In the genomic region with DNA sequence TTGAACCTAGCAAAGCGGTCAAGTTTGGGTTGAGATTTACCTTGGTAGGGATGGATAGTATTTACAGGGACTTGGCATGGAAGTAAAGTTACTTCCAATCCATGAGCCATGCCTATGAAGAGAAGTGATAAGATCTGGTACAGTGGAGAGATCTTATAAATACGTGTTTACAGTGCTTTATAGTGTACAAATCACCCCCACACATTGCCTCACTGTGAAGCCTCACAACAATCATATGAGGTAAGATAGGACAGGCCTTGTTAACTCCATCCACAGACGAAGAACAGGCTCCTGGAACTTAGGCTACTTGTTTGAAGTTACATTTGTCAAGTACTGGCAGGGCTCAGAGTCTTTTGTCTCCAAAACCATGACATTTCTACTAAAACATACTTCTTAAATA, we compare ENCODE assay signal across 28 cellular contexts.
"Had no signal": no experiment of that assay in that cellular context is flagged by ENCODE, and none has a peak within 500 bp of the region (broad histone marks: within the 10 kb centered on the region; RNA-seq: fewer than 3 reads in every experiment).

No MANE protein-coding gene starts in this region.

- H3K27me3 Mint-ChIP-seq: progenitor cell of endocrine pancreas; stimulated activated naive B cell treated with anti-CD40 and anti-IgM and Interleukin-4, amounts not matched to agents 10 μg/mL and 1 μg/mL and 100 μg/mL, for 72 hours; stimulated activated naive CD8-positive, alpha-beta T cell treated with anti-CD3 and anti-CD28 coated beads, Interleukin-15, Interleukin-2, amounts not matched to agents 100 ng/mL and 50 ng/mL, for 24 hours had no signal

- H3K4me1 ChIP-seq: neural progenitor cell, parathyroid adenoma, psoas muscle, right lobe of liver, sigmoid colon, stomach, thyroid gland, tibial nerve, upper lobe of left lung, vagina had no signal

- H3K79me2 ChIP-seq: parathyroid adenoma had no signal

- H3K4me3 Mint-ChIP-seq: natural killer cell; nephron; neural progenitor cell; stimulated activated effector memory CD8-positive, alpha-beta T cell treated with anti-CD3 and anti-CD28 coated beads, Interleukin-12 subunit alpha, Interleukin-12 subunit beta, amount 100 ng/mL, for 72 hours; stimulated activated naive B cell treated with anti-CD40 and anti-IgM and Interleukin-4, amounts not matched to agents 10 μg/mL and 1 μg/mL and 100 μg/mL, for 72 hours; stimulated activated naive CD8-positive, alpha-beta T cell treated with anti-CD3 and anti-CD28 coated beads, Interleukin-15, Interleukin-2, amounts not matched to agents 100 ng/mL and 50 ng/mL, for 24 hours had no signal

- H3K9me3 Mint-ChIP-seq: neural progenitor cell; stimulated activated naive CD8-positive, alpha-beta T cell treated with anti-CD3 and anti-CD28 coated beads, Interleukin-15, Interleukin-2, amounts not matched to agents 100 ng/mL and 50 ng/mL, for 24 hours had no signal

- H3K36me3 Mint-ChIP-seq: natural killer cell; neural progenitor cell; stimulated activated effector memory CD8-positive, alpha-beta T cell treated with anti-CD3 and anti-CD28 coated beads, Interleukin-12 subunit alpha, Interleukin-12 subunit beta, amount 100 ng/mL, for 72 hours had no signal

- ATAC-seq: natural killer cell; psoas muscle; right cardiac atrium; right lobe of liver; stimulated activated effector memory CD8-positive, alpha-beta T cell treated with anti-CD3 and anti-CD28 coated beads, Interleukin-12 subunit alpha, Interleukin-12 subunit beta, amount 100 ng/mL, for 72 hours; stimulated activated naive B cell treated with anti-CD40 and anti-IgM and Interleukin-4, amounts not matched to agents 10 μg/mL and 1 μg/mL and 100 μg/mL, for 72 hours had no signal

- H3K27ac ChIP-seq: neural progenitor cell, ovary, parathyroid adenoma, psoas muscle, right lobe of liver, sigmoid colon, stomach, thoracic aorta, thyroid gland, tibial nerve, upper lobe of left lung, vagina had no signal

- H2AFZ ChIP-seq: neural progenitor cell, parathyroid adenoma had no signal

- H3K27ac Mint-ChIP-seq: natural killer cell; nephron; neural progenitor cell; progenitor cell of endocrine pancreas; stimulated activated effector memory CD8-positive, alpha-beta T cell treated with anti-CD3 and anti-CD28 coated beads, Interleukin-12 subunit alpha, Interleukin-12 subunit beta, amount 100 ng/mL, for 72 hours; stimulated activated naive B cell treated with anti-CD40 and anti-IgM and Interleukin-4, amounts not matched to agents 10 μg/mL and 1 μg/mL and 100 μg/mL, for 72 hours; stimulated activated naive CD8-positive, alpha-beta T cell treated with anti-CD3 and anti-CD28 coated beads, Interleukin-15, Interleukin-2, amounts not matched to agents 100 ng/mL and 50 ng/mL, for 24 hours had no signal

- DNase-seq: natural killer cell; occipital lobe; ovary; posterior cingulate gyrus; psoas muscle; right cardiac atrium; right lobe of liver; sigmoid colon; small intestine; stimulated activated CD4-positive, alpha-beta T cell treated with anti-CD3 and anti-CD28 coated beads, Interleukin-15, amount 100 ng/mL, for 24 hours; stimulated activated CD4-positive, alpha-beta T cell treated with anti-CD3 and anti-CD28 coated beads, Interleukin-2, amount 100 ng/mL, for 24 hours; stimulated activated CD4-positive, alpha-beta T cell treated with anti-CD3 and anti-CD28 coated beads, Interleukin-2, amount 100 ng/mL, for 48 hours; stimulated activated CD4-positive, alpha-beta T cell treated with anti-CD3 and anti-CD28 coated beads, Interleukin-4, amount 100 ng/mL, for 24 hours; stimulated activated naive B cell treated with anti-CD40 and anti-IgM and Interleukin-4, amounts not matched to agents 10 μg/mL and 1 μg/mL and 100 μg/mL, for 72 hours; stimulated activated naive CD4-positive, alpha-beta T cell treated with Interleukin-2 at 50 U/mL for 16 hours; stomach; thyroid gland; trophoblast cell; upper lobe of left lung had no signal

- H3K4me3 ChIP-seq: neural progenitor cell, ovary, psoas muscle, right lobe of liver, sigmoid colon, stomach, thoracic aorta, thyroid gland, tibial nerve, upper lobe of left lung, vagina had no signal

- H3K36me3 ChIP-seq: neural progenitor cell, ovary, right lobe of liver, sigmoid colon, stomach, thoracic aorta, thyroid gland, tibial nerve, upper lobe of left lung, vagina had no signal

- H3K4me1 Mint-ChIP-seq: natural killer cell; nephron; neural progenitor cell; stimulated activated effector memory CD8-positive, alpha-beta T cell treated with anti-CD3 and anti-CD28 coated beads, Interleukin-12 subunit alpha, Interleukin-12 subunit beta, amount 100 ng/mL, for 72 hours; stimulated activated naive B cell treated with anti-CD40 and anti-IgM and Interleukin-4, amounts not matched to agents 10 μg/mL and 1 μg/mL and 100 μg/mL, for 72 hours had no signal

- H3K27me3 ChIP-seq: neural progenitor cell, ovary, right lobe of liver, sigmoid colon, stomach, thyroid gland, tibial nerve, upper lobe of left lung, vagina had no signal

- H3K4me2 ChIP-seq: neural progenitor cell had no signal
